ENCODE assay signal across 1 cellular context in genomic region chrX:41095174-41095573, GRCh38.
TF ChIP-seq lines count a peak whose summit lies in the region.

No MANE protein-coding gene starts in this region.

TF ChIP-seq in K562, 482 proteins besides CTCF, POLR2A, EP300 and RAD21:
- TF ChIP-seq ZNF785 (CRISPR knock-in tag; IDR thresholded peaks at IDR 0.05) (no peak), YY1 (IDR thresholded peaks at IDR 0.05; ENCODE audit: borderline replicate concordance in 1 of 3, control insufficient read depth in 1 of 3, extremely low read depth in 1 of 3, insufficient read depth in 3 of 3, insufficient read length in 1 of 3, insufficient replicate concordance in 2 of 3, low read depth in 1 of 3, low read length in 2 of 3) (no peak), POLR3G (IDR thresholded peaks at IDR 0.05; ENCODE audit: extremely low read depth, insufficient read length, insufficient replicate concordance) (no peak), ZNF41 (CRISPR knock-in tag; conservative IDR thresholded peaks at IDR 0.05) (no peak), HSF4 (CRISPR knock-in tag; IDR thresholded peaks at IDR 0.05; ENCODE audit: borderline replicate concordance) (no peak), ZNF280A (IDR thresholded peaks at IDR 0.05; ENCODE audit: low read depth, partially characterized antibody) (no peak)
